In the genomic region with DNA sequence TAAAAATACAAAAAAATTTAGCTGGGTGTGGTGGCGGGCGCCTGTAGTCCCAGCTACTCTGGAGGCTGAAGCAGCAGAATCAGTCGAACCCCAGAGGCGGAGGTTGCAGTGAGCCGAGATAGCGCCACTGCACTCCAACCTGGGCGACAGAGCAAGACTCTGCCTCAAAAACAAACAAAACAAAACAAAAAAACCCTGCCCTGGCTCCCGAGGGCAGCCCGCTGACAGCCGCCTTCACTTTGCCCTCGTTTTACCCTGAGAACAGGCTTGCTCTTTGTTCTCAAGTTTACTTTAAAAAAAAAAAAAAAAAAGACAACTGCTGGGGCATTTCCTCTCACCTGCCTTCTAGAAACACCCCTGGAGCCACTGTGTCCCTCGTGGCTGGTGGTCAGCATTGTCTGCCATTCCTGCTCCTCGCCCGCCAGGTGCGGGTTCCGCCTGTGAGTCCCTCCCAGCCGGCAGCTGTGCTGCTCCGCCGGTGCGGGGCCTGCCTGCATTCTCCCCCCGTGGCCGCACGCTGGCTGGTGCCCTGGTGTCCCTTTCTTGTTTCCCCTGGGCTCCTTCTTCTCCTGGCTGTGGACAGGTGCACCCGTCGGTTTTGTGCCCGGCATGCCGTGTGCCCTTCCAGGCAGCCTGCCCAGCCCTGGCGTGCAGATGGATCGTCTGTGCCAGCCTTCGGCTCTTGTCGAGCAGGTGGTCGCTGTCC, we compare ENCODE assay signal across 13 cellular contexts.
DNase-seq lines count a peak whose midpoint lies in the region; ATAC-seq and TF ChIP-seq lines count a peak whose summit lies in the region.
"Had no signal": no experiment of that assay in that cellular context is flagged by ENCODE, and none has a peak within 500 bp of the region (broad histone marks: within the 10 kb centered on the region; RNA-seq: fewer than 3 reads in every experiment).

No MANE protein-coding gene starts in this region.

- peak overlapping the region; percentile 76 for H3K27ac ChIP-seq in VCaP
- H3K27ac ChIP-seq in CD8-positive, alpha-beta T cell (ENCODE audit: low read depth, low read length) = no peak overlapping the region
- H3K27ac ChIP-seq in upper lobe of right lung = no peak overlapping the region

- H3K27me3 ChIP-seq in CD8-positive, alpha-beta T cell (ENCODE audit: insufficient read depth, low read length) = no peaks in the 10 kb centered on the region
- H3K27me3 ChIP-seq in upper lobe of right lung = no peaks in the 10 kb centered on the region

- peaks cover 70% of the 10 kb centered on the region for H3K36me3 ChIP-seq in CD8-positive, alpha-beta T cell (ENCODE audit: insufficient read depth, low read length)
- H3K36me3 ChIP-seq in upper lobe of right lung = peaks cover 89% of the 10 kb centered on the region

- peak overlapping the region; percentile 35 for H3K27ac Mint-ChIP-seq in memory B cell
- no peak overlapping the region for H3K27ac Mint-ChIP-seq in CD8-positive, alpha-beta T cell

- POLR2A ChIA-PET in CD8-positive, alpha-beta T cell (lab: Charles Lee) = no interaction called here

- H3K4me1 Mint-ChIP-seq in memory B cell = no peaks in the 10 kb centered on the region
- no peaks in the 10 kb centered on the region for H3K4me1 Mint-ChIP-seq in CD8-positive, alpha-beta T cell (ENCODE audit: low read depth)

- no peak overlapping the region for H3K4me3 Mint-ChIP-seq in memory B cell
- H3K4me3 Mint-ChIP-seq in CD8-positive, alpha-beta T cell = no peak overlapping the region
- H3K4me3 Mint-ChIP-seq: stimulated activated effector memory CD8-positive, alpha-beta T cell treated with anti-CD3 and anti-CD28 coated beads, Interleukin-12 subunit alpha, Interleukin-12 subunit beta, amount 100 ng/mL, for 72 hours had no signal

- no peak overlapping the region for H3K4me3 ChIP-seq in CD8-positive, alpha-beta T cell (ENCODE audit: low read depth, low read length)
- H3K4me3 ChIP-seq in upper lobe of right lung = no peak overlapping the region

- H3K27me3 Mint-ChIP-seq in memory B cell = no peaks in the 10 kb centered on the region
- H3K27me3 Mint-ChIP-seq in CD8-positive, alpha-beta T cell (ENCODE audit: low read depth) = no peaks in the 10 kb centered on the region

- H3K9me3 ChIP-seq in CD8-positive, alpha-beta T cell (ENCODE audit: low read length) = no peaks in the 10 kb centered on the region
- H3K9me3 ChIP-seq in upper lobe of right lung = no peaks in the 10 kb centered on the region

- H3K36me3 Mint-ChIP-seq in memory B cell = peaks cover 47% of the 10 kb centered on the region
- H3K36me3 Mint-ChIP-seq in CD8-positive, alpha-beta T cell = peaks cover 87% of the 10 kb centered on the region

- H3K4me1 ChIP-seq in CD8-positive, alpha-beta T cell (ENCODE audit: insufficient read depth, low read length) = no peaks in the 10 kb centered on the region
- no peaks in the 10 kb centered on the region for H3K4me1 ChIP-seq in upper lobe of right lung

- no peak for TF ChIP-seq CTCF in VCaP (conservative IDR thresholded peaks at IDR 0.05)
- no peak for TF ChIP-seq CTCF in CD8-positive, alpha-beta T cell (IDR thresholded peaks at IDR 0.05)
- TF ChIP-seq CTCF in upper lobe of right lung (IDR thresholded peaks at IDR 0.05) = no peak

- CTCF ChIA-PET in CD8-positive, alpha-beta T cell (lab: Charles Lee) = no interaction called here

- intact Hi-C loops in CD8-positive, alpha-beta T cell (cut with DNase I, micrococcal nuclease) = no loop called here
- intact Hi-C loops in upper lobe of right lung (cut with DNase I) = no loop called here

- ATAC-seq in memory B cell (ENCODE audit: low read depth) (no peak), HG02623 (IDR thresholded peaks at IDR 0.05; ENCODE audit: unreplicated experiment) (no peak), upper lobe of right lung (no peak)
- ATAC-seq in CD8-positive, alpha-beta T cell = no peak
- ATAC-seq: stimulated activated effector memory CD8-positive, alpha-beta T cell treated with anti-CD3 and anti-CD28 coated beads, Interleukin-12 subunit alpha, Interleukin-12 subunit beta, amount 100 ng/mL, for 72 hours had no signal

- peaks cover 2% of the 10 kb centered on the region for H3K9me3 Mint-ChIP-seq in memory B cell
- no peaks in the 10 kb centered on the region for H3K9me3 Mint-ChIP-seq in CD8-positive, alpha-beta T cell
- H3K9me3 Mint-ChIP-seq: stimulated activated effector memory CD8-positive, alpha-beta T cell treated with anti-CD3 and anti-CD28 coated beads, Interleukin-12 subunit alpha, Interleukin-12 subunit beta, amount 100 ng/mL, for 72 hours had no signal

- peak; percentile 86 for DNase-seq in COLO668 (lab: John Stamatoyannopoulos, UW; ENCODE audit: unreplicated experiment)
- peak; percentile 43 for DNase-seq in NCI-H1694 treated with DMSO at 0.1 percent for 48 hours (lab: John Stamatoyannopoulos, UW)
- DNase-seq in memory B cell (ENCODE audit: low spot score in 2 of 2) = no peak
- DNase-seq in iPS-NIHi7 (ENCODE audit: extremely low spot score) = no peak
- no peak for DNase-seq in CD8-positive, alpha-beta T cell
- no peak for DNase-seq in upper lobe of right lung
- DNase-seq: activated CD4-positive, alpha-beta T cell treated with anti-CD3 and anti-CD28 coated beads, Interleukin-2, amount 50 U/mL, for 1 hour; AML-193; HCEC 1CT; stimulated activated CD4-positive, alpha-beta T cell treated with anti-CD3 and anti-CD28 coated beads, Interleukin-2, amount 100 ng/mL, for 24 hours had no signal

Comparison
In these comparisons a context has a peak if more than half of its experiments do, and no peak if none do; other contexts are left out.
1. DNase-seq: peak in COLO668 (single experiment) and NCI-H1694 treated with DMSO at 0.1 percent for 48 hours (single experiment); none in memory B cell (0 of 2), iPS-NIHi7 (single experiment), CD8-positive, alpha-beta T cell (0 of 7) and upper lobe of right lung (single experiment).